In genomic region chr13:101090287-101090686, GRCh38 we compare ENCODE assay signal across 10 cellular contexts.
"Had no signal": no experiment of that assay in that cellular context is flagged by ENCODE, and none has a peak within 500 bp of the region (broad histone marks: within the 10 kb centered on the region; RNA-seq: fewer than 3 reads in every experiment).

No MANE protein-coding gene starts in this region.

- H3K4me3 ChIP-seq: GM23338, HAP-1 had no signal

- H3K9me3 ChIP-seq: HAP-1 had no signal

- H3K27ac ChIP-seq: HL-60, KMS-11 had no signal

- H3K4me1 ChIP-seq: HAP-1 had no signal

- H2AFZ ChIP-seq: GM23338 had no signal

- ATAC-seq: GM23338, HCT116, HepG2 had no signal

- H3K4me1 Mint-ChIP-seq: IgD-negative memory B cell had no signal

- H3K36me3 ChIP-seq: HAP-1 had no signal

- FAIRE-seq: HepG2 had no signal

- H3K36me3 Mint-ChIP-seq: IgD-negative memory B cell had no signal

- H3K9me3 Mint-ChIP-seq: GM23338, HFFc6, IgD-negative memory B cell had no signal

- H3K4me2 ChIP-seq: GM23338, KMS-11 had no signal

- H3K27ac Mint-ChIP-seq: GM23338, HFFc6, IgD-negative memory B cell had no signal

- H3K4me3 Mint-ChIP-seq: GM23338, HFFc6, IgD-negative memory B cell had no signal

- H3K9ac ChIP-seq: KMS-11 had no signal

- DNase-seq: H7, HFFc6, KBM-7 had no signal
